24 cellular contexts compared by ENCODE assay signal in the genomic region with DNA sequence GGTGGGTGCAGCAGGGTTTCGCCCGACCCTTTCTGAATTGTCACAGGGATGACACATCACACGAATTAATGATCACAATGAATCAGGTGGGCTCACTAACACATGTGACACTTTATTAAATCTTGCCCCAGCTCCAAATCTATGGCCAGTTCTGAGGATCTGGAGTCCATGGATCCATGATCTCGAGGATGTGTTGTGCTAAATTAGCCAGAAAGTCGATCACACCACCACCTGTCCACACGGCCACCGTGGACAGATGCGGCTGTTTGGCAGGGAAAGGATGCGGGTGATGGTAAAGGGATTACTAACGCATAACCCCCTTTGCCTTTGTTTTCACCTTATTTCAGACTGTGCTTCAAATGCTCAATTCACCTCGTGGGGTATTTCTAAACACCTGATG.
"Had no signal": no experiment of that assay in that cellular context is flagged by ENCODE, and none has a peak within 500 bp of the region (broad histone marks: within the 10 kb centered on the region; RNA-seq: fewer than 3 reads in every experiment).

No MANE protein-coding gene starts in this region.

- H3K4me1 ChIP-seq: colonic mucosa, right lobe of liver had no signal

- H3K27me3 Mint-ChIP-seq: stimulated activated naive B cell treated with anti-CD40 and anti-IgM and Interleukin-4, amounts not matched to agents 10 μg/mL and 1 μg/mL and 100 μg/mL, for 72 hours; stimulated activated naive CD8-positive, alpha-beta T cell treated with anti-CD3 and anti-CD28 coated beads, Interleukin-15, Interleukin-2, amounts not matched to agents 100 ng/mL and 50 ng/mL, for 24 hours had no signal

- H3K36me3 Mint-ChIP-seq: naive thymus-derived CD8-positive, alpha-beta T cell; stimulated activated naive B cell treated with anti-CD40 and anti-IgM and Interleukin-4, amounts not matched to agents 10 μg/mL and 1 μg/mL and 100 μg/mL, for 72 hours had no signal

- H3K27ac Mint-ChIP-seq: effector memory CD8-positive, alpha-beta T cell; naive thymus-derived CD8-positive, alpha-beta T cell; nephron progenitor cell; stimulated activated naive B cell treated with anti-CD40 and anti-IgM and Interleukin-4, amounts not matched to agents 10 μg/mL and 1 μg/mL and 100 μg/mL, for 72 hours; stimulated activated naive CD8-positive, alpha-beta T cell treated with anti-CD3 and anti-CD28 coated beads, Interleukin-15, Interleukin-2, amounts not matched to agents 100 ng/mL and 50 ng/mL, for 24 hours had no signal

- DNase-seq: colonic mucosa; effector memory CD8-positive, alpha-beta T cell; foreskin fibroblast; gastrocnemius medialis; kidney; left cardiac atrium; left lung; mesendoderm; naive thymus-derived CD8-positive, alpha-beta T cell; nucleus accumbens; ovary; posterior cingulate gyrus; retina; right lobe of liver; small intestine; stimulated activated CD4-positive, alpha-beta T cell treated with anti-CD3 and anti-CD28 coated beads, Interleukin-15, amount 100 ng/mL, for 24 hours; stimulated activated CD4-positive, alpha-beta T cell treated with anti-CD3 and anti-CD28 coated beads, Interleukin-2, amount 100 ng/mL, for 48 hours; stimulated activated naive B cell treated with anti-CD40 and anti-IgM and Interleukin-4, amounts not matched to agents 10 μg/mL and 1 μg/mL and 100 μg/mL, for 72 hours; upper lobe of left lung had no signal

- H3K9me3 Mint-ChIP-seq: effector memory CD8-positive, alpha-beta T cell; naive thymus-derived CD8-positive, alpha-beta T cell; nephron progenitor cell; stimulated activated naive B cell treated with anti-CD40 and anti-IgM and Interleukin-4, amounts not matched to agents 10 μg/mL and 1 μg/mL and 100 μg/mL, for 72 hours; stimulated activated naive CD8-positive, alpha-beta T cell treated with anti-CD3 and anti-CD28 coated beads, Interleukin-15, Interleukin-2, amounts not matched to agents 100 ng/mL and 50 ng/mL, for 24 hours had no signal

- H3K4me1 Mint-ChIP-seq: naive thymus-derived CD8-positive, alpha-beta T cell; stimulated activated naive B cell treated with anti-CD40 and anti-IgM and Interleukin-4, amounts not matched to agents 10 μg/mL and 1 μg/mL and 100 μg/mL, for 72 hours had no signal

- ATAC-seq: effector memory CD8-positive, alpha-beta T cell; gastrocnemius medialis; left cardiac atrium; left lung; naive thymus-derived CD8-positive, alpha-beta T cell; right lobe of liver; stimulated activated naive B cell treated with anti-CD40 and anti-IgM and Interleukin-4, amounts not matched to agents 10 μg/mL and 1 μg/mL and 100 μg/mL, for 72 hours had no signal

- H3K4me3 ChIP-seq: colonic mucosa, gastrocnemius medialis, hepatocyte, left lung, ovary, right lobe of liver, thoracic aorta, tibial nerve, upper lobe of left lung had no signal

- H3K4me3 Mint-ChIP-seq: effector memory CD8-positive, alpha-beta T cell; naive thymus-derived CD8-positive, alpha-beta T cell; nephron progenitor cell; stimulated activated naive B cell treated with anti-CD40 and anti-IgM and Interleukin-4, amounts not matched to agents 10 μg/mL and 1 μg/mL and 100 μg/mL, for 72 hours; stimulated activated naive CD8-positive, alpha-beta T cell treated with anti-CD3 and anti-CD28 coated beads, Interleukin-15, Interleukin-2, amounts not matched to agents 100 ng/mL and 50 ng/mL, for 24 hours had no signal

- H3K9me3 ChIP-seq: colonic mucosa, gastrocnemius medialis, left lung, ovary, right lobe of liver, thoracic aorta, tibial nerve, upper lobe of left lung had no signal

- H3K36me3 ChIP-seq: colonic mucosa, gastrocnemius medialis, left lung, ovary, right lobe of liver, thoracic aorta, tibial nerve, upper lobe of left lung had no signal

- H3K27ac ChIP-seq: colonic mucosa, gastrocnemius medialis, hepatocyte, left lung, ovary, right lobe of liver, thoracic aorta, tibial nerve, upper lobe of left lung had no signal

- H3K27me3 ChIP-seq: colonic mucosa, gastrocnemius medialis, hepatocyte, left lung, ovary, right lobe of liver, tibial nerve, upper lobe of left lung had no signal
